ENCODE assay signal across 13 cellular contexts in genomic region chr4:2646386-2647149, GRCh38.
"Had no signal": no experiment of that assay in that cellular context is flagged by ENCODE, and none has a peak within 500 bp of the region (broad histone marks: within the 10 kb centered on the region; RNA-seq: fewer than 3 reads in every experiment).

No MANE protein-coding gene starts in this region.

- H3K9me3 Mint-ChIP-seq: activated naive CD8-positive, alpha-beta T cell treated with anti-CD3 and anti-CD28 coated beads, Interleukin-2, amount 50 U/mL, for 24 hours had no signal

- H3K27ac ChIP-seq: neutrophil, skin epidermis, transverse colon had no signal

- H3K4me3 Mint-ChIP-seq: activated naive CD8-positive, alpha-beta T cell treated with anti-CD3 and anti-CD28 coated beads, Interleukin-2, amount 50 U/mL, for 24 hours; naive thymus-derived CD4-positive, alpha-beta T cell; T-helper 17 cell had no signal

- DNase-seq: activated CD4-positive, CD25-positive, alpha-beta regulatory T cell treated with anti-CD3 and anti-CD28 coated beads, Interleukin-2, amount 50 U/mL, for 72 hours; activated naive CD4-positive, alpha-beta T cell; activated naive CD8-positive, alpha-beta T cell treated with anti-CD3 and anti-CD28 coated beads, Interleukin-2, amount 50 U/mL, for 24 hours; gastrocnemius medialis; naive thymus-derived CD4-positive, alpha-beta T cell; stimulated activated CD4-positive, alpha-beta T cell treated with anti-CD3 and anti-CD28 coated beads, Interleukin-4, amount 100 ng/mL, for 24 hours; stimulated activated naive CD4-positive, alpha-beta T cell treated with Interleukin-2 at 50 U/mL for 16 hours; substantia nigra; T-helper 17 cell; transverse colon had no signal

- H3K9me3 ChIP-seq: gastrocnemius medialis, mucosa of descending colon, neutrophil, transverse colon had no signal

- H3K27ac Mint-ChIP-seq: activated naive CD8-positive, alpha-beta T cell treated with anti-CD3 and anti-CD28 coated beads, Interleukin-2, amount 50 U/mL, for 24 hours; naive thymus-derived CD4-positive, alpha-beta T cell; T-helper 17 cell had no signal

- H3K4me3 ChIP-seq: gastrocnemius medialis, mucosa of descending colon, skin epidermis, transverse colon had no signal

- H3K4me1 ChIP-seq: transverse colon had no signal

- ATAC-seq: activated naive CD8-positive, alpha-beta T cell treated with anti-CD3 and anti-CD28 coated beads, Interleukin-2, amount 50 U/mL, for 24 hours; naive thymus-derived CD4-positive, alpha-beta T cell; T-helper 17 cell had no signal

- H3K27me3 Mint-ChIP-seq: activated naive CD8-positive, alpha-beta T cell treated with anti-CD3 and anti-CD28 coated beads, Interleukin-2, amount 50 U/mL, for 24 hours; naive thymus-derived CD4-positive, alpha-beta T cell; T-helper 17 cell had no signal

- H3K27me3 ChIP-seq: gastrocnemius medialis, neutrophil, transverse colon had no signal
